ENCODE assay signal across 21 cellular contexts in the genomic region with DNA sequence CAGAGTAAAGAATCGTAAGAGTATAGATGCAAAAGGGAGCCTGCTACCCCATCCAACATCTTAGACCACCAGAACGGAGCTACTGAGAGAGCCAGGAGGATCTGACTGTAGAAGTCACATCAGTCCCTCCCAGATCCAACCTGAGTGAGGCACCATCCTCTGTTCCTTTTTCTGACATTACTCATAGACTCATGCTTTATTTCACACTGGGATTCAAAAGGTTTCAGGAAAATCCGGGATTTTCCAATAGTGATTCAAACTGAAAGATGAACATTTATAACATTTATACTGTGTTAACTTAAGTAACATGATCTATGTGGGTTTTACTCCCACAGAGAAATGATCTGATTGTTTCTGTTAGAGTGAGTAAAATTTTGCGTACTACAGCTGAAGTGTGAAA.
DNase-seq lines count a peak whose midpoint lies in the region; ATAC-seq and TF ChIP-seq lines count a peak whose summit lies in the region.
"Had no signal": no experiment of that assay in that cellular context is flagged by ENCODE, and none has a peak within 500 bp of the region (broad histone marks: within the 10 kb centered on the region; RNA-seq: fewer than 3 reads in every experiment).

No MANE protein-coding gene starts in this region.

- H3K4me3 ChIP-seq in fibroblast of mammary gland (ENCODE audit: control insufficient read depth, low read depth, low read length) (no peak overlapping the region), foreskin fibroblast (ENCODE audit: low read depth in 1 of 2, low read length in 2 of 2) (no peak overlapping the region)
- H3K4me3 ChIP-seq: heart left ventricle, MG63, psoas muscle, spleen, testis had no signal

- TF ChIP-seq CTCF in fibroblast of mammary gland (conservative IDR thresholded peaks at IDR 0.05; ENCODE audit: control insufficient read depth, insufficient read depth, low read depth, low read length) = no peak
- TF ChIP-seq CTCF in foreskin fibroblast (IDR thresholded peaks at IDR 0.05; ENCODE audit: low read depth, low read length) = no peak

- ATAC-seq in HG02852 (IDR thresholded peaks at IDR 0.05; ENCODE audit: unreplicated experiment) (peak; percentile 41), SK-N-SH treated with all-trans-retinoic acid at 6 μM for 48 hours (peak; percentile 41; the same call in 2 of the 3 replicates)
- ATAC-seq: activated CD8-positive, alpha-beta T cell treated with anti-CD3 and anti-CD28 coated beads for 36 hours; heart left ventricle; natural killer cell treated with Interleukin-12 subunit alpha and Interleukin-12 subunit beta and Interleukin-15 and Interleukin-18, amount 100 ng/mL, for 72 hours; psoas muscle had no signal

- peak; percentile 42 for DNase-seq in fibroblast of mammary gland (ENCODE audit: low read depth)
- peak; percentile 29 for DNase-seq in stromal cell of bone marrow (ENCODE audit: low read depth)
- no peak for DNase-seq in NCI-H187 (lab: John Stamatoyannopoulos, UW)
- no peak for DNase-seq in foreskin fibroblast
- DNase-seq in NCI-H69 (lab: John Stamatoyannopoulos, UW) = no peak
- DNase-seq: activated CD8-positive, alpha-beta T cell treated with anti-CD3 and anti-CD28 coated beads for 36 hours; activated T-cell treated with anti-CD3 and anti-CD28 coated beads, Interleukin-2, amount 50 U/mL, for 24 hours; brain microvascular endothelial cell; dermis blood vessel endothelial cell; heart left ventricle; immature natural killer cell; MG63; NCI-H187 treated with DMSO at 0.1 percent for 48 hours; NCI-H510A treated with DMSO at 0.1 percent for 48 hours; psoas muscle; SIG-M5; spleen; testis had no signal

TF ChIP-seq in SK-N-SH treated with all-trans-retinoic acid at 6 μM for 48 hours, 23 proteins besides CTCF, POLR2A, EP300 and RAD21:
- no peak for TF ChIP-seq ZNF565 (CRISPR knock-in tag; conservative IDR thresholded peaks at IDR 0.05; ENCODE audit: low read depth)
- TF ChIP-seq ZFP3 (CRISPR knock-in tag; IDR thresholded peaks at IDR 0.05) = no peak
- TF ChIP-seq CSDC2 (CRISPR knock-in tag; IDR thresholded peaks at IDR 0.05) = no peak
- TF ChIP-seq RARB (CRISPR knock-in tag; IDR thresholded peaks at IDR 0.05) = no peak
- no peak for TF ChIP-seq BACH2 (CRISPR knock-in tag; IDR thresholded peaks at IDR 0.05; ENCODE audit: borderline replicate concordance)
- TF ChIP-seq PPARA (CRISPR knock-in tag; IDR thresholded peaks at IDR 0.05; ENCODE audit: borderline replicate concordance) = no peak
- TF ChIP-seq, protein P1, sequence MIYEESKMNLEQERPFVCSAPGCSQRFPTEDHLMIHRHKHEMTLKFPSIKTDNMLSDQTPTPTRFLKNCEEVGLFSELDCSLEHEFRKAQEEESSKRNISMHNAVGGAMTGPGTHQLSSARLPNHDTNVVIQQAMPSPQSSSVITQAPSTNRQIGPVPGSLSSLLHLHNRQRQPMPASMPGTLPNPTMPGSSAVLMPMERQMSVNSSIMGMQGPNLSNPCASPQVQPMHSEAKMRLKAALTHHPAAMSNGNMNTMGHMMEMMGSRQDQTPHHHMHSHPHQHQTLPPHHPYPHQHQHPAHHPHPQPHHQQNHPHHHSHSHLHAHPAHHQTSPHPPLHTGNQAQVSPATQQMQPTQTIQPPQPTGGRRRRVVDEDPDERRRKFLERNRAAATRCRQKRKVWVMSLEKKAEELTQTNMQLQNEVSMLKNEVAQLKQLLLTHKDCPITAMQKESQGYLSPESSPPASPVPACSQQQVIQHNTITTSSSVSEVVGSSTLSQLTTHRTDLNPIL (CRISPR knock-in tag; IDR thresholded peaks at IDR 0.05; ENCODE audit: low read depth) = no peak
- TF ChIP-seq, protein P2, sequence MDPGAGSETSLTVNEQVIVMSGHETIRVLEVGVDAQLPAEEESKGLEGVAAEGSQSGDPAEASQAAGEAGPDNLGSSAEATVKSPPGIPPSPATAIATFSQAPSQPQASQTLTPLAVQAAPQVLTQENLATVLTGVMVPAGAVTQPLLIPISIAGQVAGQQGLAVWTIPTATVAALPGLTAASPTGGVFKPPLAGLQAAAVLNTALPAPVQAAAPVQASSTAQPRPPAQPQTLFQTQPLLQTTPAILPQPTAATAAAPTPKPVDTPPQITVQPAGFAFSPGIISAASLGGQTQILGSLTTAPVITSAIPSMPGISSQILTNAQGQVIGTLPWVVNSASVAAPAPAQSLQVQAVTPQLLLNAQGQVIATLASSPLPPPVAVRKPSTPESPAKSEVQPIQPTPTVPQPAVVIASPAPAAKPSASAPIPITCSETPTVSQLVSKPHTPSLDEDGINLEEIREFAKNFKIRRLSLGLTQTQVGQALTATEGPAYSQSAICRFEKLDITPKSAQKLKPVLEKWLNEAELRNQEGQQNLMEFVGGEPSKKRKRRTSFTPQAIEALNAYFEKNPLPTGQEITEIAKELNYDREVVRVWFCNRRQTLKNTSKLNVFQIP (CRISPR knock-in tag; IDR thresholded peaks at IDR 0.05; ENCODE audit: borderline replicate concordance, low read depth) = no peak
- TF ChIP-seq GLIS3 (CRISPR knock-in tag; IDR thresholded peaks at IDR 0.05) = no peak
- TF ChIP-seq ZC3H10 (CRISPR knock-in tag; IDR thresholded peaks at IDR 0.05) = no peak
- no peak for TF ChIP-seq ZFP30 (CRISPR knock-in tag; IDR thresholded peaks at IDR 0.05)
- TF ChIP-seq ESRRG (CRISPR knock-in tag; IDR thresholded peaks at IDR 0.05) = no peak
- no peak for TF ChIP-seq TCF4 (CRISPR knock-in tag; IDR thresholded peaks at IDR 0.05; ENCODE audit: borderline replicate concordance)
- TF ChIP-seq, protein P3, sequence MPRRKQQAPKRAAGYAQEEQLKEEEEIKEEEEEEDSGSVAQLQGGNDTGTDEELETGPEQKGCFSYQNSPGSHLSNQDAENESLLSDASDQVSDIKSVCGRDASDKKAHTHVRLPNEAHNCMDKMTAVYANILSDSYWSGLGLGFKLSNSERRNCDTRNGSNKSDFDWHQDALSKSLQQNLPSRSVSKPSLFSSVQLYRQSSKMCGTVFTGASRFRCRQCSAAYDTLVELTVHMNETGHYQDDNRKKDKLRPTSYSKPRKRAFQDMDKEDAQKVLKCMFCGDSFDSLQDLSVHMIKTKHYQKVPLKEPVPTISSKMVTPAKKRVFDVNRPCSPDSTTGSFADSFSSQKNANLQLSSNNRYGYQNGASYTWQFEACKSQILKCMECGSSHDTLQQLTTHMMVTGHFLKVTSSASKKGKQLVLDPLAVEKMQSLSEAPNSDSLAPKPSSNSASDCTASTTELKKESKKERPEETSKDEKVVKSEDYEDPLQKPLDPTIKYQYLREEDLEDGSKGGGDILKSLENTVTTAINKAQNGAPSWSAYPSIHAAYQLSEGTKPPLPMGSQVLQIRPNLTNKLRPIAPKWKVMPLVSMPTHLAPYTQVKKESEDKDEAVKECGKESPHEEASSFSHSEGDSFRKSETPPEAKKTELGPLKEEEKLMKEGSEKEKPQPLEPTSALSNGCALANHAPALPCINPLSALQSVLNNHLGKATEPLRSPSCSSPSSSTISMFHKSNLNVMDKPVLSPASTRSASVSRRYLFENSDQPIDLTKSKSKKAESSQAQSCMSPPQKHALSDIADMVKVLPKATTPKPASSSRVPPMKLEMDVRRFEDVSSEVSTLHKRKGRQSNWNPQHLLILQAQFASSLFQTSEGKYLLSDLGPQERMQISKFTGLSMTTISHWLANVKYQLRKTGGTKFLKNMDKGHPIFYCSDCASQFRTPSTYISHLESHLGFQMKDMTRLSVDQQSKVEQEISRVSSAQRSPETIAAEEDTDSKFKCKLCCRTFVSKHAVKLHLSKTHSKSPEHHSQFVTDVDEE (CRISPR knock-in tag; IDR thresholded peaks at IDR 0.05) = no peak
- no peak for TF ChIP-seq ARNTL (CRISPR knock-in tag; IDR thresholded peaks at IDR 0.05; ENCODE audit: borderline replicate concordance, low read depth)
- no peak for TF ChIP-seq ZNF70 (CRISPR knock-in tag; IDR thresholded peaks at IDR 0.05)
- TF ChIP-seq, protein P4, sequence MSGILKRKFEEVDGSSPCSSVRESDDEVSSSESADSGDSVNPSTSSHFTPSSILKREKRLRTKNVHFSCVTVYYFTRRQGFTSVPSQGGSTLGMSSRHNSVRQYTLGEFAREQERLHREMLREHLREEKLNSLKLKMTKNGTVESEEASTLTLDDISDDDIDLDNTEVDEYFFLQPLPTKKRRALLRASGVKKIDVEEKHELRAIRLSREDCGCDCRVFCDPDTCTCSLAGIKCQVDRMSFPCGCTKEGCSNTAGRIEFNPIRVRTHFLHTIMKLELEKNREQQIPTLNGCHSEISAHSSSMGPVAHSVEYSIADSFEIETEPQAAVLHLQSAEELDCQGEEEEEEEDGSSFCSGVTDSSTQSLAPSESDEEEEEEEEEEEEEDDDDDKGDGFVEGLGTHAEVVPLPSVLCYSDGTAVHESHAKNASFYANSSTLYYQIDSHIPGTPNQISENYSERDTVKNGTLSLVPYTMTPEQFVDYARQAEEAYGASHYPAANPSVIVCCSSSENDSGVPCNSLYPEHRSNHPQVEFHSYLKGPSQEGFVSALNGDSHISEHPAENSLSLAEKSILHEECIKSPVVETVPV (CRISPR knock-in tag; IDR thresholded peaks at IDR 0.05) = no peak
TF ChIP-seq in SK-N-SH treated with all-trans-retinoic acid at 6 μM for 48 hours: peak in this region for 0.

Comparison
In these comparisons a context has a peak if more than half of its experiments do, and no peak if none do; other contexts are left out.
1. DNase-seq: peak in fibroblast of mammary gland (single experiment) and stromal cell of bone marrow (single experiment); none in NCI-H187 (0 of 2), foreskin fibroblast (0 of 2) and NCI-H69 (single experiment).